In genomic region chr6:117520603-117521002, GRCh38 we compare ENCODE assay signal across 2 cellular contexts.
TF ChIP-seq lines count a peak whose summit lies in the region.

No MANE protein-coding gene starts in this region.

TF ChIP-seq in IMR-90, 13 proteins besides CTCF, POLR2A, EP300 and RAD21:
- TF ChIP-seq MAFK (IDR thresholded peaks at IDR 0.05; ENCODE audit: low read depth, low read length) (no peak), MXI1 (IDR thresholded peaks at IDR 0.05; ENCODE audit: borderline replicate concordance, low read depth, low read length) (no peak), SMC3 (IDR thresholded peaks at IDR 0.05; ENCODE audit: low read depth, low read length) (no peak), NFE2L2 (IDR thresholded peaks at IDR 0.05; ENCODE audit: low read depth, low read length) (no peak), RCOR1 (IDR thresholded peaks at IDR 0.05; ENCODE audit: insufficient replicate concordance, low read length) (no peak), RFX5 (IDR thresholded peaks at IDR 0.05; ENCODE audit: low read depth, low read length) (no peak), CHD1 (IDR thresholded peaks at IDR 0.05; ENCODE audit: low read depth, low read length) (no peak), BHLHE40 (IDR thresholded peaks at IDR 0.05; ENCODE audit: low read depth, low read length) (no peak), ELK1 (IDR thresholded peaks at IDR 0.05; ENCODE audit: borderline replicate concordance, low read depth, low read length) (no peak), MAZ (IDR thresholded peaks at IDR 0.05; ENCODE audit: borderline replicate concordance, low read depth, low read length) (no peak), CEBPB (IDR thresholded peaks at IDR 0.05; ENCODE audit: low read depth, low read length) (no peak), FOS (IDR thresholded peaks at IDR 0.05; ENCODE audit: low read depth, low read length) (no peak)
- TF ChIP-seq, protein P1, sequence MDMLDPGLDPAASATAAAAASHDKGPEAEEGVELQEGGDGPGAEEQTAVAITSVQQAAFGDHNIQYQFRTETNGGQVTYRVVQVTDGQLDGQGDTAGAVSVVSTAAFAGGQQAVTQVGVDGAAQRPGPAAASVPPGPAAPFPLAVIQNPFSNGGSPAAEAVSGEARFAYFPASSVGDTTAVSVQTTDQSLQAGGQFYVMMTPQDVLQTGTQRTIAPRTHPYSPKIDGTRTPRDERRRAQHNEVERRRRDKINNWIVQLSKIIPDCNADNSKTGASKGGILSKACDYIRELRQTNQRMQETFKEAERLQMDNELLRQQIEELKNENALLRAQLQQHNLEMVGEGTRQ (IDR thresholded peaks at IDR 0.05; ENCODE audit: low read depth, low read length): no peak

TF ChIP-seq in endothelial cell of umbilical vein, 7 proteins besides CTCF, POLR2A, EP300 and RAD21:
- TF ChIP-seq FOS (IDR thresholded peaks at IDR 0.05; ENCODE audit: borderline replicate concordance, insufficient read depth, low read length): no peak
- TF ChIP-seq MAX (IDR thresholded peaks at IDR 0.05; ENCODE audit: insufficient read depth, insufficient read length): no peak
- no peak for TF ChIP-seq GATA2 (IDR thresholded peaks at IDR 0.05; ENCODE audit: insufficient read depth, insufficient read length, low read depth, low read length)
- TF ChIP-seq JUN (IDR thresholded peaks at IDR 0.05; ENCODE audit: borderline replicate concordance, insufficient read depth, insufficient read length, low read depth): no peak
- no peak for TF ChIP-seq EZH2 (IDR thresholded peaks at IDR 0.05; ENCODE audit: borderline replicate concordance, low read depth, low read length, severe bottlenecking)
- TF ChIP-seq POLR2AphosphoS5 (IDR thresholded peaks at IDR 0.05; ENCODE audit: insufficient read depth, low read depth, low read length): no peak
- TF ChIP-seq MYC (IDR thresholded peaks at IDR 0.05; ENCODE audit: low read depth, low read length): no peak
